8 cellular contexts compared by ENCODE assay signal in the genomic region with DNA sequence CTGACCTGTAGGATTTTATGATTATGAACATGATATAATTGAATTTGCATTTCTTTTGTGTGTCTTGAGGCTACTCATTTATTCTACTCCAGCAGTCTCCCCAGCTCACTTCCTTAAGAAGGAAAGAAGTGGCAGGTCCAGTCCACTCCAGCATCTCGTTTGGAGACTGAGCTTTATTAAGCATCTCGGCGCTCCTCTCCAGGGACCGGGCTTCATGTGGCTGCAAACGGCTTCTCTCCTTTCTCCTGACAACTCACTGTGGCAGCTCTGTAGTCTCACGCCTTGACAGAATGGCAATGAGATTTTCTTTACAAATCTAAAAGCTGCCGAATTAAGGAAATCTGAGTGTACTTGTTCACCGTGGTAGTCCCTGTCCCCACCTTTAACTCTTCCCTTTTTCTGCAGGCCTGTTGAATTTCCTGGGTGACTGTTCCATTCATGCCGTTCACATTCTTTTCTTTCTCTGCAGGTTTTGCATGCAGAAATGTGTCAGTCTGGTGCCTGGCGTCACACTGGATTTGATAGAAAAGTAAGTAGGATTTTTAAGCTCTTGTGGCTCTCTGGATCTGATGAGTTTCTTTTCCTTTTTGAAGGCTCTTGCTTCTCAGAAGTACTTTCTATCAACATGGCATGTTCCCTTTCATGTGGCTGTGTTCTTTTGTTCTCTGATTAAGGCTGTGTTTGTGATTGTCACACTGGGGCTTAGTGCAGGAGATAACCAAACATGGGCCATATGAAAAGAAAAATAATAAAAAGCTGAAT.
DNase-seq lines count a peak whose midpoint lies in the region; ATAC-seq, FAIRE-seq and TF ChIP-seq lines count a peak whose summit lies in the region.

No MANE protein-coding gene starts in this region.

- dilution Hi-C loops in keratinocyte (cut with MboI; ENCODE audit: extremely low pct_ligation_motif_present, low sequenced_read_pairs), result no loop called here

- H3K4me1 ChIP-seq in keratinocyte (ENCODE audit: control insufficient read depth, extremely low read depth, insufficient read depth, low read length), result peaks cover 38% of the 10 kb centered on the region

- no peak overlapping the region for H2AFZ ChIP-seq in keratinocyte (ENCODE audit: control insufficient read depth, low read length)

- H3K9me3 Mint-ChIP-seq in activated T-cell treated with anti-CD3 and anti-CD28 coated beads, Interleukin-2, amount 50 U/mL, for 24 hours, result peaks cover 10% of the 10 kb centered on the region
- peaks cover 9% of the 10 kb centered on the region for H3K9me3 Mint-ChIP-seq in activated T-helper 17 cell treated with anti-CD3 and anti-CD28 coated beads, Interleukin-2, amount 50 U/mL, for 72 hours

- no peak for FAIRE-seq in keratinocyte (lab: Jason Lieb, UNC)

- H3K9me1 ChIP-seq in keratinocyte (ENCODE audit: control insufficient read depth, extremely low read depth, insufficient read depth, low read length), result no peaks in the 10 kb centered on the region

- peak; percentile 48 for ATAC-seq in activated T-helper 17 cell treated with anti-CD3 and anti-CD28 coated beads, Interleukin-2, amount 50 U/mL, for 72 hours (replicated peaks)
- ATAC-seq in GM18511 (IDR thresholded peaks at IDR 0.05; ENCODE audit: unreplicated experiment), result no peak

- peak overlapping the region; percentile 77 for H3K27ac ChIP-seq in keratinocyte (ENCODE audit: control insufficient read depth, insufficient read depth, low read length)

- peaks cover 74% of the 10 kb centered on the region for H3K36me3 Mint-ChIP-seq in activated T-cell treated with anti-CD3 and anti-CD28 coated beads, Interleukin-2, amount 50 U/mL, for 24 hours (ENCODE audit: low read depth)
- H3K36me3 Mint-ChIP-seq in activated T-helper 17 cell treated with anti-CD3 and anti-CD28 coated beads, Interleukin-2, amount 50 U/mL, for 72 hours (ENCODE audit: low read depth), result peaks cover 63% of the 10 kb centered on the region

- H3K4me3 Mint-ChIP-seq in activated T-cell treated with anti-CD3 and anti-CD28 coated beads, Interleukin-2, amount 50 U/mL, for 24 hours, result peak overlapping the region; percentile 44
- H3K4me3 Mint-ChIP-seq in activated T-helper 17 cell treated with anti-CD3 and anti-CD28 coated beads, Interleukin-2, amount 50 U/mL, for 72 hours, result peak overlapping the region; percentile 82

- no peaks in the 10 kb centered on the region for H3K9me3 ChIP-seq in keratinocyte (ENCODE audit: control insufficient read depth, low read depth, low read length)

- H3K27me3 ChIP-seq in keratinocyte (ENCODE audit: control insufficient read depth, extremely low read depth, insufficient read depth, low read length), result no peaks in the 10 kb centered on the region

- no peak for TF ChIP-seq CTCF in keratinocyte (optimal IDR thresholded peaks at IDR 0.05 in 1 of 3, IDR thresholded peaks at IDR 0.05 in 1 of 3, conservative IDR thresholded peaks at IDR 0.05 in 1 of 3; ENCODE audit: extremely low read depth in 1 of 3, insufficient read depth in 2 of 3, low read length in 3 of 3)

- H3K9ac ChIP-seq in keratinocyte (ENCODE audit: control insufficient read depth, extremely low read depth, insufficient read depth, low read length), result no peak overlapping the region

- H3K27ac Mint-ChIP-seq in activated T-cell treated with anti-CD3 and anti-CD28 coated beads, Interleukin-2, amount 50 U/mL, for 24 hours, result peak overlapping the region; percentile 96
- H3K27ac Mint-ChIP-seq in activated T-helper 17 cell treated with anti-CD3 and anti-CD28 coated beads, Interleukin-2, amount 50 U/mL, for 72 hours, result peak overlapping the region; percentile 95

- no peaks in the 10 kb centered on the region for H3K27me3 Mint-ChIP-seq in activated T-cell treated with anti-CD3 and anti-CD28 coated beads, Interleukin-2, amount 50 U/mL, for 24 hours
- H3K27me3 Mint-ChIP-seq in activated T-helper 17 cell treated with anti-CD3 and anti-CD28 coated beads, Interleukin-2, amount 50 U/mL, for 72 hours, result no peaks in the 10 kb centered on the region

- DNase-seq in activated T-cell treated with anti-CD3 and anti-CD28 coated beads, Interleukin-2, amount 50 U/mL, for 24 hours, result peak; percentile 29
- DNase-seq in activated T-cell treated with anti-CD3 and anti-CD28 coated beads for 4 hours (no peak), keratinocyte (ENCODE audit: low read depth, low spot score) (no peak), superior temporal gyrus (ENCODE audit: extremely low spot score) (peak; percentile 56), pons (ENCODE audit: low spot score) (no peak), D341Med (ENCODE audit: low spot score) (no peak)

- peak overlapping the region; percentile 60 for H3K4me2 ChIP-seq in keratinocyte (ENCODE audit: control insufficient read depth, extremely low read depth, insufficient read depth, low read depth, low read length)

- no peaks in the 10 kb centered on the region for H3K79me2 ChIP-seq in keratinocyte (ENCODE audit: control insufficient read depth, insufficient read depth, low read length)

- H3K4me3 ChIP-seq in keratinocyte (ENCODE audit: control insufficient read depth in 2 of 3, extremely low read depth in 1 of 3, insufficient read depth in 2 of 3, low read depth in 1 of 3, low read length in 3 of 3), result no peak overlapping the region

- H4K20me1 ChIP-seq in keratinocyte (ENCODE audit: control insufficient read depth, extremely low read depth, insufficient read depth, low read length), result no peaks in the 10 kb centered on the region

- peaks cover 1 to 13% of the 10 kb centered on the region in 2 experiments for H3K36me3 ChIP-seq in keratinocyte (ENCODE audit: control insufficient read depth in 2 of 2, extremely low read depth in 1 of 2, insufficient read depth in 2 of 2, low read length in 2 of 2)

- H3K4me1 Mint-ChIP-seq in activated T-cell treated with anti-CD3 and anti-CD28 coated beads, Interleukin-2, amount 50 U/mL, for 24 hours (ENCODE audit: low read depth), result peaks cover 88% of the 10 kb centered on the region
- H3K4me1 Mint-ChIP-seq in activated T-helper 17 cell treated with anti-CD3 and anti-CD28 coated beads, Interleukin-2, amount 50 U/mL, for 72 hours, result peaks cover 65% of the 10 kb centered on the region

Comparison
In these comparisons a context has a peak if more than half of its experiments do, and no peak if none do; other contexts are left out.
1. DNase-seq: peak in activated T-cell treated with anti-CD3 and anti-CD28 coated beads, Interleukin-2, amount 50 U/mL, for 24 hours (single experiment) and superior temporal gyrus (single experiment); none in activated T-cell treated with anti-CD3 and anti-CD28 coated beads for 4 hours (single experiment), keratinocyte (single experiment), pons (single experiment) and D341Med (single experiment).